Comparison of ENCODE assay signal across 1 cellular context in genomic region chr19:29566496-29567054, GRCh38.
A peak's percentile ranks its signal among the peaks of the same experiment; 100 is the strongest.
TF ChIP-seq lines count a peak whose summit lies in the region.

No MANE protein-coding gene starts in this region.

TF ChIP-seq in HEK293, 187 proteins besides CTCF, POLR2A, EP300 and RAD21 (continued from another document):
- TF ChIP-seq ZNF76 (tag by site-specific recombination; IDR thresholded peaks at IDR 0.05; ENCODE audit: borderline replicate concordance, low read depth) (no peak), ZNF548 (tag by site-specific recombination; IDR thresholded peaks at IDR 0.05) (no peak), KLF1 (tag by site-specific recombination; IDR thresholded peaks at IDR 0.05) (no peak), ZNF571 (tag by site-specific recombination; IDR thresholded peaks at IDR 0.05) (no peak), ZNF169 (tag by site-specific recombination; IDR thresholded peaks at IDR 0.05) (no peak), ZNF146 (tag by site-specific recombination; IDR thresholded peaks at IDR 0.05) (no peak)
- TF ChIP-seq, protein P1, sequence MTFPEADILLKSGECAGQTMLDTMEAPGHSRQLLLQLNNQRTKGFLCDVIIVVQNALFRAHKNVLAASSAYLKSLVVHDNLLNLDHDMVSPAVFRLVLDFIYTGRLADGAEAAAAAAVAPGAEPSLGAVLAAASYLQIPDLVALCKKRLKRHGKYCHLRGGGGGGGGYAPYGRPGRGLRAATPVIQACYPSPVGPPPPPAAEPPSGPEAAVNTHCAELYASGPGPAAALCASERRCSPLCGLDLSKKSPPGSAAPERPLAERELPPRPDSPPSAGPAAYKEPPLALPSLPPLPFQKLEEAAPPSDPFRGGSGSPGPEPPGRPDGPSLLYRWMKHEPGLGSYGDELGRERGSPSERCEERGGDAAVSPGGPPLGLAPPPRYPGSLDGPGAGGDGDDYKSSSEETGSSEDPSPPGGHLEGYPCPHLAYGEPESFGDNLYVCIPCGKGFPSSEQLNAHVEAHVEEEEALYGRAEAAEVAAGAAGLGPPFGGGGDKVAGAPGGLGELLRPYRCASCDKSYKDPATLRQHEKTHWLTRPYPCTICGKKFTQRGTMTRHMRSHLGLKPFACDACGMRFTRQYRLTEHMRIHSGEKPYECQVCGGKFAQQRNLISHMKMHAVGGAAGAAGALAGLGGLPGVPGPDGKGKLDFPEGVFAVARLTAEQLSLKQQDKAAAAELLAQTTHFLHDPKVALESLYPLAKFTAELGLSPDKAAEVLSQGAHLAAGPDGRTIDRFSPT (tag by site-specific recombination; IDR thresholded peaks at IDR 0.05), result peak; percentile 65
